1 cellular context compared by ENCODE assay signal in genomic region chr18:21600526-21601410, GRCh38.
TF ChIP-seq lines count a peak whose summit lies in the region.

Gene ESCO1 (minus strand): TSS chr18:21600704. CDS start chr18:21574843, 25,861 bp downstream.

TF ChIP-seq in HepG2, 621 proteins besides CTCF, POLR2A, EP300 and RAD21 (continued from another document and continues in another):
- peak; percentile 68; the same call in 1 of the 2 replicates for TF ChIP-seq ZNF784 (CRISPR knock-in tag; IDR thresholded peaks at IDR 0.05; ENCODE audit: borderline replicate concordance)
- TF ChIP-seq KDM5B (CRISPR knock-in tag; IDR thresholded peaks at IDR 0.05; ENCODE audit: borderline replicate concordance), result peak; percentile 86; the same call in 1 of the 2 replicates
- TF ChIP-seq KMT2B (CRISPR knock-in tag; IDR thresholded peaks at IDR 0.05), result peak; percentile 80; the same call in 1 of the 2 replicates
- 0 out of 2 replicates have a peak, but pooled peaks have one; percentile 11 for TF ChIP-seq ZFYVE20 (CRISPR knock-in tag; IDR thresholded peaks at IDR 0.05; ENCODE audit: borderline replicate concordance, low read depth)
- no peak for TF ChIP-seq ZNF337 (CRISPR knock-in tag; IDR thresholded peaks at IDR 0.05; ENCODE audit: borderline replicate concordance, low read depth)
- TF ChIP-seq NFAT5 (CRISPR knock-in tag; IDR thresholded peaks at IDR 0.05), result peak; percentile 92
- TF ChIP-seq MXD3 (CRISPR knock-in tag; IDR thresholded peaks at IDR 0.05), result peak; percentile 68; the same call in 1 of the 2 replicates
- peak; percentile 85; the same call in 1 of the 2 replicates for TF ChIP-seq ZNF558 (CRISPR knock-in tag; IDR thresholded peaks at IDR 0.05; ENCODE audit: borderline replicate concordance)
- peak; percentile 83; the same call in 1 of the 2 replicates for TF ChIP-seq ZNF546 (CRISPR knock-in tag; conservative IDR thresholded peaks at IDR 0.05)
- TF ChIP-seq ZGPAT (CRISPR knock-in tag; IDR thresholded peaks at IDR 0.05), result peak; percentile 97
- peak; percentile 60; the same call in 1 of the 2 replicates for TF ChIP-seq SMAD1 (CRISPR knock-in tag; IDR thresholded peaks at IDR 0.05; ENCODE audit: borderline replicate concordance, low read depth)
- 0 out of 2 replicates have a peak, but pooled peaks have one; percentile 32 for TF ChIP-seq ZNF281 (CRISPR knock-in tag; IDR thresholded peaks at IDR 0.05; ENCODE audit: borderline replicate concordance)
- TF ChIP-seq TAF15 (IDR thresholded peaks at IDR 0.05; ENCODE audit: low read depth, low read length, poor library complexity, severe bottlenecking), result no peak
- peak; percentile 88; the same call in 1 of the 2 replicates for TF ChIP-seq TOPORS (CRISPR knock-in tag; IDR thresholded peaks at IDR 0.05)
- peak; percentile 71; the same call in 1 of the 2 replicates for TF ChIP-seq REXO4 (CRISPR knock-in tag; IDR thresholded peaks at IDR 0.05; ENCODE audit: borderline replicate concordance)
- TF ChIP-seq GZF1 (CRISPR knock-in tag; IDR thresholded peaks at IDR 0.05), result peak; percentile 79
- peak; percentile 96 for TF ChIP-seq SALL1 (CRISPR knock-in tag; IDR thresholded peaks at IDR 0.05)
- TF ChIP-seq ATF3 (CRISPR knock-in tag; IDR thresholded peaks at IDR 0.05), result no peak
- TF ChIP-seq ZSCAN22 (CRISPR knock-in tag; IDR thresholded peaks at IDR 0.05), result no peak
- TF ChIP-seq THRA (CRISPR knock-in tag; IDR thresholded peaks at IDR 0.05; ENCODE audit: borderline replicate concordance), result peak; percentile 59; the same call in 1 of the 2 replicates
- TF ChIP-seq SP1 (IDR thresholded peaks at IDR 0.05), result no peak
- TF ChIP-seq SP1 (CRISPR knock-in tag; IDR thresholded peaks at IDR 0.05), result no peak; the same call in 1 of the 2 replicates
- 0 out of 2 replicates have a peak, but pooled peaks have one; percentile 76 for TF ChIP-seq ZNF713 (CRISPR knock-in tag; IDR thresholded peaks at IDR 0.05)
- peak; percentile 73 for TF ChIP-seq RXRA (CRISPR knock-in tag; IDR thresholded peaks at IDR 0.05)
- TF ChIP-seq ZNF468 (CRISPR knock-in tag; IDR thresholded peaks at IDR 0.05), result peak; percentile 67; the same call in 1 of the 2 replicates
- TF ChIP-seq ZNF260 (CRISPR knock-in tag; IDR thresholded peaks at IDR 0.05; ENCODE audit: borderline replicate concordance, low read depth), result no peak
- TF ChIP-seq RFXANK (CRISPR knock-in tag; IDR thresholded peaks at IDR 0.05), result peak; percentile 95; the same call in 1 of the 2 replicates
- peak; percentile 94 for TF ChIP-seq PHF21A (CRISPR knock-in tag; IDR thresholded peaks at IDR 0.05)
- TF ChIP-seq ZNF276 (CRISPR knock-in tag; IDR thresholded peaks at IDR 0.05; ENCODE audit: low read depth), result peak; percentile 22; the same call in 1 of the 2 replicates
- TF ChIP-seq TRIM24 (CRISPR knock-in tag; IDR thresholded peaks at IDR 0.05), result 0 out of 2 replicates have a peak, but pooled peaks have one; percentile 56
- TF ChIP-seq MAFF (IDR thresholded peaks at IDR 0.05; ENCODE audit: low read depth, low read length), result no peak
- TF ChIP-seq ZNF597 (CRISPR knock-in tag; IDR thresholded peaks at IDR 0.05), result no peak
- TF ChIP-seq YEATS2 (CRISPR knock-in tag; IDR thresholded peaks at IDR 0.05; ENCODE audit: borderline replicate concordance), result peak; percentile 87
- no peak for TF ChIP-seq ZNF180 (CRISPR knock-in tag; IDR thresholded peaks at IDR 0.05; ENCODE audit: borderline replicate concordance, low read depth)
- no peak for TF ChIP-seq TCF7 (IDR thresholded peaks at IDR 0.05; ENCODE audit: low read depth)
- TF ChIP-seq NR1H2 (CRISPR knock-in tag; IDR thresholded peaks at IDR 0.05; ENCODE audit: borderline replicate concordance, low read depth), result peak; percentile 81; the same call in 1 of the 2 replicates
- no peak for TF ChIP-seq GATA4 (IDR thresholded peaks at IDR 0.05; ENCODE audit: borderline replicate concordance, low read depth)
- TF ChIP-seq TAF1 (CRISPR knock-in tag; IDR thresholded peaks at IDR 0.05), result peak; percentile 97
- TF ChIP-seq ATF4 (CRISPR knock-in tag; IDR thresholded peaks at IDR 0.05), result peak in 1 of 2 experiments; percentile 71; a peak in 2 of 4 replicates
- TF ChIP-seq BCL6 (CRISPR knock-in tag; IDR thresholded peaks at IDR 0.05), result peak; percentile 91
- peak; percentile 95; the same call in 1 of the 2 replicates for TF ChIP-seq SNAI1 (CRISPR knock-in tag; IDR thresholded peaks at IDR 0.05; ENCODE audit: borderline replicate concordance)
- no peak for TF ChIP-seq ATM (IDR thresholded peaks at IDR 0.05; ENCODE audit: borderline replicate concordance)
- peak; percentile 80 for TF ChIP-seq RNF2 (conservative IDR thresholded peaks at IDR 0.05; ENCODE audit: low read depth)
- TF ChIP-seq NRL (CRISPR knock-in tag; IDR thresholded peaks at IDR 0.05; ENCODE audit: borderline replicate concordance), result peak; percentile 80
- no peak for TF ChIP-seq ZNF720 (CRISPR knock-in tag; IDR thresholded peaks at IDR 0.05)
- peak; percentile 86 for TF ChIP-seq MED1 (CRISPR knock-in tag; IDR thresholded peaks at IDR 0.05)
